9 cellular contexts compared by ENCODE assay signal in the genomic region with DNA sequence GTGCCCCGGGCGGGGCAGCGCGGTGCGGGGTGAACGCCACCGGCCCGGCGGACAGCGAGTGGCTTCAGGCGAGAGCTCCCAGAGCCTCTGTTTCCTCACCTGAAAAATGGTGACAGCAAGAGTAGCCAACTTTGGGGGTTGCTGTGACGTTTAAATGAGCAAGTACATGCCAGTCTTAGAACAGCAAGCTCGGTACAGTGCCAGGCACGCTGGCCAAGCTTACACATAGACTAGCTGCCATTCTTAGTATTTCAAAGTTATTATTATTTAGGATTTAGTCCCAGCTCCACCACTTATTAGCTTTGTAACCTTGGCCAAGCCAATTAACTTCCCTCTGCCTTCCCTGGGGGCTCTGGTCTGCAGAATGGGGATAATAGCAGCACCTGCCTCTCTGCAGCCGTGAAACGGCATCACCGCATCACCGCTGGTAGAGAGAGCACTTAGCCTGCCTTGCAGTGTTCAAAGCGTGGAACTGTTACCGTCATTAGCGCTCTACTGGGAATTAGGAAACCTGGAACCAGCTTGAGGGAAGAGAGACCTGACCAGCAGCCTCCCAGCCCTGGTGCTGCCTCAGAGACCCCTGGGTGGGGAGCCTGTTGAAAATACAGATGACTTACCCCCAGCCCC. TPM values are rescaled to one million over a fixed set of nuclear protein-coding genes. Genes with fewer than 3 reads are reported as not detected.
DNase-seq lines count a peak whose midpoint lies in the region; ATAC-seq, FAIRE-seq and TF ChIP-seq lines count a peak whose summit lies in the region.
"Had no signal": no experiment of that assay in that cellular context is flagged by ENCODE, and none has a peak within 500 bp of the region (broad histone marks: within the 10 kb centered on the region; RNA-seq: fewer than 3 reads in every experiment).

A gene with protein sequence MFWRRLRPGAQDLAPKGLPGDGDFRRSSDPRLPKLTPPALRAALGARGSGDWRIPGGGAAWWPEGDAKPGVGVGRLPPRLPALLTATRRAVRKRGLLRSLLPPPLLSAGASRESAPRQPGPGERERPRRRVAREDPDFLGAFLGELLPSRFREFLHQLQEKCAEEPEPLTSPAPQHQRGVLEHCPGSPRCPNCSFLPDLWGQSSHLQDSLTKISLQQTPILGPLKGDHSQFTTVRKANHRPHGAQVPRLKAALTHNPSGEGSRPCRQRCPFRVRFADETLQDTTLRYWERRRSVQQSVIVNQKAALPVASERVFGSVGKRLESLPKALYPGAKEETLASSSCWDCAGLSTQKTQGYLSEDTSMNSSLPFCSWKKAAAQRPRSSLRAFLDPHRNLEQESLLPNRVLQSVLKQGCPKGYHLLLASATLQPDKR (minus strand): TSS at position 433 of the 627 bp plus-strand sequence. CDS start 527 bp downstream, outside the sequence.

- CTCF ChIA-PET in A549 (lab: Yijun Ruan, JAX): interaction anchor here (1.0 to 26.2 kb wide), 15 partner anchors 9 to 487 kb away, joined by 3 to 947 read pairs (median 4); no protein-coding TSS in a partner anchor

- ATAC-seq in A549 (no peak), GM18909 (IDR thresholded peaks at IDR 0.05; ENCODE audit: poor library complexity, unreplicated experiment) (no peak)
- ATAC-seq in naive thymus-derived CD8-positive, alpha-beta T cell: peak in 1 of 2 donors; percentile 6
- no peak for ATAC-seq in activated CD4-positive, CD25-positive, alpha-beta regulatory T cell treated with anti-CD3 and anti-CD28 coated beads, Interleukin-2, amount 50 U/mL, for 24 hours

- no peak for TF ChIP-seq RAD21 in A549 (conservative IDR thresholded peaks at IDR 0.05 in 1 of 2, IDR thresholded peaks at IDR 0.05 in 1 of 2)

- peaks cover 35% of the 10 kb centered on the region for H3K4me1 ChIP-seq in A549

- H3K27me3 Mint-ChIP-seq in naive thymus-derived CD8-positive, alpha-beta T cell: peaks cover 9 to 28% (median 21%) of the 10 kb centered on the region in 5 donors

- no peak for TF ChIP-seq POLR2A in A549 (IDR thresholded peaks at IDR 0.05; ENCODE audit: low read length)

- FAIRE-seq in A549 (lab: Jason Lieb, UNC): no peak

- POLR2A ChIA-PET in A549 (lab: Yijun Ruan, JAX): interaction anchor here (0.6 to 2.7 kb wide), 5 partner anchors 125 to 489 kb away, joined by 3 to 8 read pairs (median 6); no protein-coding TSS in a partner anchor
- POLR2A ChIA-PET in naive thymus-derived CD8-positive, alpha-beta T cell (lab: Charles Lee): interaction anchor here (0.8 to 1.1 kb wide), 2 partner anchors 443 to 480 kb away, joined by 3 to 5 read pairs; a partner anchor contains a TSS

- TF ChIP-seq CTCF in A549 (IDR thresholded peaks at IDR 0.05): no peak
- TF ChIP-seq CTCF in coronary artery (IDR thresholded peaks at IDR 0.05): no peak
- no peak for TF ChIP-seq CTCF in GM10266 (IDR thresholded peaks at IDR 0.05; ENCODE audit: control insufficient read depth, insufficient read depth, low read depth, missing control alignments)

- 86% methylated on average over 12 of the region's 21 CpGs for WGBS in A549 (ENCODE audit: missing lambda C conversion rate)

- no peaks in the 10 kb centered on the region for H3K9me3 ChIP-seq in A549
- no peaks in the 10 kb centered on the region for H3K9me3 ChIP-seq in MG63

- DNase-seq in A549 (ENCODE audit: low read depth in 1 of 2, low spot score in 1 of 2) (no peak), MG63 (no peak), coronary artery (ENCODE audit: low spot score) (no peak), NCI-H2081 treated with DMSO at 0.1 percent for 48 hours (lab: John Stamatoyannopoulos, UW) (no peak), GM10266 (ENCODE audit: extremely low spot score) (no peak)
- no peak for DNase-seq in naive thymus-derived CD8-positive, alpha-beta T cell
- DNase-seq: T-helper 1 cell had no signal

- H3K4me3 ChIP-seq in A549 (peak within 1 kb of the TSS; percentile 75), MG63 (peak within 1 kb of the TSS; percentile 35), coronary artery (peak within 1 kb of the TSS; percentile 89)

- no peaks in the 10 kb centered on the region for H3K27me3 ChIP-seq in MG63

- H3K27ac ChIP-seq in A549 (peak within 1 kb of the TSS; percentile 96 to 98), coronary artery (peak within 1 kb of the TSS; percentile 26 to 57)

- H3K27ac Mint-ChIP-seq in naive thymus-derived CD8-positive, alpha-beta T cell: peak within 1 kb of the TSS in 1 of 10 donors; percentile 27

- no peak for TF ChIP-seq EP300 in A549 (IDR thresholded peaks at IDR 0.05)

- peaks cover 0 to 1% (median 0%) of the 10 kb centered on the region in 9 donors for H3K9me3 Mint-ChIP-seq in naive thymus-derived CD8-positive, alpha-beta T cell

- H3K4me2 ChIP-seq in A549: peak within 1 kb of the TSS; percentile 95

- H3K4me3 Mint-ChIP-seq in naive thymus-derived CD8-positive, alpha-beta T cell: peak within 1 kb of the TSS in 9 of 10 donors; percentile 24 to 72 (median 41)

- peaks cover 11 to 28% (median 22%) of the 10 kb centered on the region in 4 donors for H3K4me1 Mint-ChIP-seq in naive thymus-derived CD8-positive, alpha-beta T cell

- H3K36me3 ChIP-seq in MG63: no peaks in the 10 kb centered on the region

- H3K36me3 Mint-ChIP-seq in naive thymus-derived CD8-positive, alpha-beta T cell: no peaks in the 10 kb centered on the region

TF ChIP-seq in A549, 52 proteins besides CTCF, POLR2A, EP300 and RAD21:
- TF ChIP-seq HOXB5 (CRISPR knock-in tag; IDR thresholded peaks at IDR 0.05) (no peak), NPAS2 (CRISPR knock-in tag; IDR thresholded peaks at IDR 0.05; ENCODE audit: borderline replicate concordance) (no peak), POLR2AphosphoS2 (conservative IDR thresholded peaks at IDR 0.05; ENCODE audit: low read length) (no peak), KDM1A (IDR thresholded peaks at IDR 0.05; ENCODE audit: low read depth) (no peak), ZNF302 (CRISPR knock-in tag; IDR thresholded peaks at IDR 0.05) (no peak)

RNA-seq across cellular contexts. Expression of the gene that starts here (rescaled TPM):
- polyA plus RNA-seq in A549 (2011; rRNA removed) (0.10 TPM in 1 of 2 replicates, not detected in the other), A549 (2017; fragmentation: RNase III; extraction: RNeasy Plus Mini Kit Qiagen cat#74134 plus additional on column Dnase treatment) (0.05 TPM in 1 of 3 replicates, not detected in the others)
- 0.08 TPM in 1 of 2 replicates, not detected in the other for polyA plus RNA-seq in A549 (2012; cell fraction: cytosol; rRNA removed)
- polyA plus RNA-seq in A549 (2012; cell fraction: nucleus; rRNA removed): 0.07 TPM in 1 of 2 replicates, not detected in the other
- not detected in 2 replicates for polyA minus RNA-seq in A549 (2011; rRNA and poly(A)+ RNA removed)
- not detected in 2 replicates for total RNA-seq in MG63 (2014; rRNA removed; shearing (Covaris generic); ENCODE audit: low replicate concordance)
- not detected for total RNA-seq in naive thymus-derived CD8-positive, alpha-beta T cell
- not detected for polyA plus RNA-seq in naive thymus-derived CD8-positive, alpha-beta T cell

Comparison
In these comparisons a context has a peak if more than half of its experiments do, and no peak if none do; other contexts are left out.
1. H3K4me3 ChIP-seq: peak in every context shown above with its lines; median percentile 89 in coronary artery; 75 in A549; 35 in MG63.